ENCODE assay signal across 19 cellular contexts in genomic region chr22:35173655-35174054, GRCh38.
DNase-seq lines count a peak whose midpoint lies in the region; ATAC-seq and TF ChIP-seq lines count a peak whose summit lies in the region.
"Had no signal": no experiment of that assay in that cellular context is flagged by ENCODE, and none has a peak within 500 bp of the region (broad histone marks: within the 10 kb centered on the region; RNA-seq: fewer than 3 reads in every experiment).

No MANE protein-coding gene starts in this region.

- H3K27ac ChIP-seq in Karpas-422 (ENCODE audit: low read length) (peak overlapping the region; percentile 31; the same call in 1 of the 2 replicates), lung (ENCODE audit: low read depth in 1 of 2, low read length in 1 of 2) (no peak overlapping the region), neural cell (ENCODE audit: low read length) (peak overlapping the region; percentile 87), upper lobe of right lung (no peak overlapping the region)
- H3K27ac ChIP-seq: 22Rv1; A549; BLaER1 treated with 17β-estradiol and CSF1 and Interleukin-3, amounts not matched to agents 10 nM and 100 nM; C4-2B had no signal

- ATAC-seq in lung (ENCODE audit: insufficient read depth, low FRiP score) (no peak), upper lobe of right lung (no peak), HG03097 (IDR thresholded peaks at IDR 0.05; ENCODE audit: low FRiP score, unreplicated experiment) (no peak)
- no peak for ATAC-seq in naive thymus-derived CD8-positive, alpha-beta T cell
- ATAC-seq: A549; CD8-positive, alpha-beta T cell had no signal

- H3K9me2 ChIP-seq in Karpas-422 (replicated peaks; ENCODE audit: insufficient read depth, low read length) (no peaks in the 10 kb centered on the region), neural cell (ENCODE audit: insufficient read depth, low read length) (no peaks in the 10 kb centered on the region)

- intact Hi-C loops in upper lobe of right lung (cut with DNase I) = no loop called here
- intact Hi-C loops in activated CD4-positive, alpha-beta T cell treated with anti-CD3 and anti-CD28 coated beads, Interleukin-2, amount 10 ng/mL, durations not matched to agents 24 days and 14 days (cut with micrococcal nuclease) = no loop called here

- H3K4me2 ChIP-seq in Karpas-422 (ENCODE audit: low read depth, low read length, poor library complexity, severe bottlenecking) (no peak overlapping the region), neural cell (ENCODE audit: low read length) (peak overlapping the region; percentile 17)
- H3K4me2 ChIP-seq: A549; BLaER1 treated with 17β-estradiol and CSF1 and Interleukin-3, amounts not matched to agents 10 nM and 100 nM had no signal

- H2AFZ ChIP-seq in Karpas-422 (ENCODE audit: low read length) (no peak overlapping the region), neural cell (ENCODE audit: low read depth, low read length) (no peak overlapping the region)

- H3K9ac ChIP-seq in Karpas-422 (ENCODE audit: low read length) = no peak overlapping the region
- H3K9ac ChIP-seq in neural cell (ENCODE audit: low read length) = peak overlapping the region; percentile 50
- H3K9ac ChIP-seq: BLaER1 treated with 17β-estradiol and CSF1 and Interleukin-3, amounts not matched to agents 10 nM and 100 nM had no signal

- no peak for TF ChIP-seq EP300 in neural cell (conservative IDR thresholded peaks at IDR 0.05; ENCODE audit: poor library complexity, severe bottlenecking)

- no peaks in the 10 kb centered on the region for H3F3A ChIP-seq in neural cell (ENCODE audit: insufficient read depth, low read length, poor library complexity, severe bottlenecking)

- no peak overlapping the region for H3K27ac Mint-ChIP-seq in activated CD4-positive, alpha-beta T cell treated with anti-CD3 and anti-CD28 coated beads, Interleukin-2, amount 10 ng/mL, durations not matched to agents 24 days and 14 days
- H3K27ac Mint-ChIP-seq in naive thymus-derived CD8-positive, alpha-beta T cell = no peak overlapping the region
- H3K27ac Mint-ChIP-seq: B cell; CD4-positive, alpha-beta T cell; CD8-positive, alpha-beta T cell had no signal

- POLR2A ChIA-PET in naive thymus-derived CD8-positive, alpha-beta T cell (lab: Charles Lee) = no interaction called here

- H3K9me3 ChIP-seq in Karpas-422 (ENCODE audit: low read length) (no peaks in the 10 kb centered on the region), lung (ENCODE audit: control insufficient read depth in 2 of 2, insufficient read depth in 1 of 2, low read length in 1 of 2) (peaks cover 0 to 1% of the 10 kb centered on the region in 2 donors), neural cell (ENCODE audit: low read length) (no peaks in the 10 kb centered on the region), upper lobe of right lung (no peaks in the 10 kb centered on the region)
- H3K9me3 ChIP-seq: A549, Caco-2 had no signal

- peaks cover 18% of the 10 kb centered on the region; the same call in 1 of the 2 replicates for H3K36me3 ChIP-seq in Karpas-422 (ENCODE audit: insufficient read depth, low read length)
- H3K36me3 ChIP-seq in lung (ENCODE audit: control insufficient read depth in 2 of 2, insufficient read depth in 2 of 2, low read length in 2 of 2) = no peaks in the 10 kb centered on the region
- no peaks in the 10 kb centered on the region for H3K36me3 ChIP-seq in neural cell (ENCODE audit: insufficient read depth, low read length)
- H3K36me3 ChIP-seq in upper lobe of right lung = no peaks in the 10 kb centered on the region
- H3K36me3 ChIP-seq: BLaER1 treated with 17β-estradiol and CSF1 and Interleukin-3, amounts not matched to agents 10 nM and 100 nM had no signal

- no peaks in the 10 kb centered on the region for H3K36me3 Mint-ChIP-seq in activated CD4-positive, alpha-beta T cell treated with anti-CD3 and anti-CD28 coated beads, Interleukin-2, amount 10 ng/mL, durations not matched to agents 24 days and 14 days (ENCODE audit: low read depth)
- peaks cover 0 to 10% (median 0%) of the 10 kb centered on the region in 3 donors for H3K36me3 Mint-ChIP-seq in naive thymus-derived CD8-positive, alpha-beta T cell
- H3K36me3 Mint-ChIP-seq: CD8-positive, alpha-beta T cell had no signal

- H4K20me1 ChIP-seq in Karpas-422 (ENCODE audit: insufficient read depth, low read depth, low read length) (no peaks in the 10 kb centered on the region), neural cell (ENCODE audit: insufficient read depth) (no peaks in the 10 kb centered on the region)
- H4K20me1 ChIP-seq: BLaER1 treated with 17β-estradiol and CSF1 and Interleukin-3, amounts not matched to agents 10 nM and 100 nM had no signal

- H3K79me2 ChIP-seq in Karpas-422 (ENCODE audit: low read length) = 0 out of 2 replicates have a peak, but pooled peaks cover 7% of the 10 kb centered on the region
- no peaks in the 10 kb centered on the region for H3K79me2 ChIP-seq in neural cell (replicated peaks; ENCODE audit: insufficient read depth, low read length)

- H3K4me1 Mint-ChIP-seq in activated CD4-positive, alpha-beta T cell treated with anti-CD3 and anti-CD28 coated beads, Interleukin-2, amount 10 ng/mL, durations not matched to agents 24 days and 14 days = no peaks in the 10 kb centered on the region
- H3K4me1 Mint-ChIP-seq in naive thymus-derived CD8-positive, alpha-beta T cell = no peaks in the 10 kb centered on the region
- H3K4me1 Mint-ChIP-seq: B cell had no signal

- H3K4me1 ChIP-seq in Karpas-422 (ENCODE audit: low read length) (peaks cover 19% of the 10 kb centered on the region), lung (ENCODE audit: control insufficient read depth in 2 of 2, insufficient read depth in 2 of 2, low read length in 2 of 2) (no peaks in the 10 kb centered on the region), upper lobe of right lung (no peaks in the 10 kb centered on the region)
- H3K4me1 ChIP-seq: A549; BLaER1 treated with 17β-estradiol and CSF1 and Interleukin-3, amounts not matched to agents 10 nM and 100 nM; Caco-2 had no signal

- no peak for TF ChIP-seq CTCF in lung (IDR thresholded peaks at IDR 0.05; ENCODE audit: control extremely low read depth, extremely low read depth)
- TF ChIP-seq CTCF in neural cell (IDR thresholded peaks at IDR 0.05; ENCODE audit: poor library complexity, severe bottlenecking) = no peak
- TF ChIP-seq CTCF in upper lobe of right lung (IDR thresholded peaks at IDR 0.05) = no peak

- H3K9me3 Mint-ChIP-seq in activated CD4-positive, alpha-beta T cell treated with anti-CD3 and anti-CD28 coated beads, Interleukin-2, amount 10 ng/mL, durations not matched to agents 24 days and 14 days = no peaks in the 10 kb centered on the region
- H3K9me3 Mint-ChIP-seq in naive thymus-derived CD8-positive, alpha-beta T cell = peaks cover 0 to 3% (median 0%) of the 10 kb centered on the region in 9 donors
- H3K9me3 Mint-ChIP-seq: CD4-positive, alpha-beta T cell; CD8-positive, alpha-beta T cell had no signal

- 89 to 92% methylated on average over 2 of the region's 2 CpGs for WGBS in lung, 2 donors

- H3K27me3 Mint-ChIP-seq in activated CD4-positive, alpha-beta T cell treated with anti-CD3 and anti-CD28 coated beads, Interleukin-2, amount 10 ng/mL, durations not matched to agents 24 days and 14 days = no peaks in the 10 kb centered on the region
- peaks cover 14 to 46% (median 38%) of the 10 kb centered on the region in 5 donors for H3K27me3 Mint-ChIP-seq in naive thymus-derived CD8-positive, alpha-beta T cell

- TF ChIP-seq RAD21 in neural cell (conservative IDR thresholded peaks at IDR 0.05) = no peak

- H3K27me3 ChIP-seq in Karpas-422 (ENCODE audit: low read length) = no peaks in the 10 kb centered on the region
- H3K27me3 ChIP-seq in lung (ENCODE audit: control insufficient read depth, insufficient read depth) = no peaks in the 10 kb centered on the region
- H3K27me3 ChIP-seq in neural cell (ENCODE audit: insufficient read depth, low read depth, low read length) = no peaks in the 10 kb centered on the region
- H3K27me3 ChIP-seq in upper lobe of right lung = no peaks in the 10 kb centered on the region
- H3K27me3 ChIP-seq: BLaER1 treated with 17β-estradiol and CSF1 and Interleukin-3, amounts not matched to agents 10 nM and 100 nM had no signal

- no peak overlapping the region for H3K4me3 Mint-ChIP-seq in activated CD4-positive, alpha-beta T cell treated with anti-CD3 and anti-CD28 coated beads, Interleukin-2, amount 10 ng/mL, durations not matched to agents 24 days and 14 days
- no peak overlapping the region for H3K4me3 Mint-ChIP-seq in naive thymus-derived CD8-positive, alpha-beta T cell
- H3K4me3 Mint-ChIP-seq: B cell; CD4-positive, alpha-beta T cell; CD8-positive, alpha-beta T cell had no signal

- H3K4me3 ChIP-seq in Karpas-422 (ENCODE audit: low read length) = no peak overlapping the region
- H3K4me3 ChIP-seq in lung = no peak overlapping the region
- H3K4me3 ChIP-seq in neural cell (ENCODE audit: low read length) = peak overlapping the region; percentile 27
- no peak overlapping the region for H3K4me3 ChIP-seq in upper lobe of right lung
- H3K4me3 ChIP-seq: A549; BLaER1 treated with 17β-estradiol and CSF1 and Interleukin-3, amounts not matched to agents 10 nM and 100 nM had no signal

- DNase-seq in Karpas-422 (no peak), lung (ENCODE audit: low spot score) (peak; percentile 21), upper lobe of right lung (peak; percentile 21)
- no peak for DNase-seq in activated CD4-positive, alpha-beta T cell treated with anti-CD3 and anti-CD28 coated beads, Interleukin-2, amount 10 ng/mL, durations not matched to agents 24 days and 14 days
- no peak for DNase-seq in activated effector memory CD4-positive, alpha-beta T cell treated with Interleukin-2 at 50 U/mL for 16 hours
- no peak for DNase-seq in naive thymus-derived CD8-positive, alpha-beta T cell
- DNase-seq: AML-193; Caco-2; Calu3; CD4-positive, alpha-beta T cell; CD8-positive, alpha-beta T cell; GF-D8 had no signal

TF ChIP-seq in neural cell, 6 proteins besides CTCF, POLR2A, EP300 and RAD21 (continues in another document):
- TF ChIP-seq TAF1 (IDR thresholded peaks at IDR 0.05; ENCODE audit: low read depth) (no peak), EZH2 (IDR thresholded peaks at IDR 0.05; ENCODE audit: borderline replicate concordance, insufficient read depth, low read length, poor library complexity, severe bottlenecking) (no peak), SMC3 (conservative IDR thresholded peaks at IDR 0.05; ENCODE audit: poor library complexity) (no peak), POLR2AphosphoS5 (IDR thresholded peaks at IDR 0.05) (no peak)

Comparison
In these comparisons a context has a peak if more than half of its experiments do, and no peak if none do; other contexts are left out.
1. DNase-seq: peak in lung (single experiment) and upper lobe of right lung (single experiment); none in Karpas-422 (single experiment), activated CD4-positive, alpha-beta T cell treated with anti-CD3 and anti-CD28 coated beads, Interleukin-2, amount 10 ng/mL, durations not matched to agents 24 days and 14 days (single experiment), activated effector memory CD4-positive, alpha-beta T cell treated with Interleukin-2 at 50 U/mL for 16 hours (single experiment) and naive thymus-derived CD8-positive, alpha-beta T cell (0 of 10).
2. H3K27ac ChIP-seq: peak in Karpas-422 (single experiment) and neural cell (single experiment); none in lung (0 of 2) and upper lobe of right lung (single experiment).